In genomic region chr6:122869437-122870024, GRCh38 we compare ENCODE assay signal across 8 cellular contexts.
DNase-seq lines count a peak whose midpoint lies in the region; ATAC-seq and TF ChIP-seq lines count a peak whose summit lies in the region.

No MANE protein-coding gene starts in this region.

- H3K4me2 ChIP-seq in hepatocyte = no peak overlapping the region

- H3K27me3 ChIP-seq in adipocyte (replicated peaks; ENCODE audit: control insufficient read depth, insufficient read depth, low read length) = peaks cover 8% of the 10 kb centered on the region
- H3K27me3 ChIP-seq in hepatocyte = no peaks in the 10 kb centered on the region
- H3K27me3 ChIP-seq in testis = no peaks in the 10 kb centered on the region

- H3K9ac ChIP-seq in adipocyte (ENCODE audit: low read length) = no peak overlapping the region

- H3K79me2 ChIP-seq in hepatocyte = no peaks in the 10 kb centered on the region

- no peaks in the 10 kb centered on the region for H3K9me2 ChIP-seq in hepatocyte (replicated peaks; ENCODE audit: insufficient read depth)

- H4K20me1 ChIP-seq in hepatocyte (ENCODE audit: insufficient read depth, poor library complexity, severe bottlenecking) = no peaks in the 10 kb centered on the region

- H3K9me3 ChIP-seq in adipocyte (ENCODE audit: control insufficient read depth, low read length) (no peaks in the 10 kb centered on the region), hepatocyte (ENCODE audit: low read depth) (no peaks in the 10 kb centered on the region), testis (no peaks in the 10 kb centered on the region)

- DNase-seq in COLO829 (ENCODE audit: low spot score) (peak; percentile 54), NCI-H2171 (lab: John Stamatoyannopoulos, UW) (peak; percentile 64), adipocyte (ENCODE audit: low read depth) (peak; percentile 63), hepatocyte (ENCODE audit: low spot score) (peak; percentile 77), testis (peak; percentile 38)
- no peak for DNase-seq in stimulated activated naive CD4-positive, alpha-beta T cell treated with Interleukin-2 at 50 U/mL for 16 hours (lab: John Stamatoyannopoulos, UW)

- H3K4me1 ChIP-seq in adipocyte (ENCODE audit: control insufficient read depth, insufficient read depth, low read length) (no peaks in the 10 kb centered on the region), hepatocyte (ENCODE audit: insufficient read depth) (no peaks in the 10 kb centered on the region), testis (no peaks in the 10 kb centered on the region)

- no peak overlapping the region for H3K4me3 ChIP-seq in adipocyte (ENCODE audit: low read length)
- no peak overlapping the region for H3K4me3 ChIP-seq in hepatocyte
- no peak overlapping the region for H3K4me3 ChIP-seq in testis

- TF ChIP-seq POLR2A in testis (IDR thresholded peaks at IDR 0.05) = no peak

- H2AFZ ChIP-seq in hepatocyte = no peak overlapping the region

- H3K36me3 ChIP-seq in adipocyte (ENCODE audit: control insufficient read depth, insufficient read depth, low read length, severe bottlenecking) (no peaks in the 10 kb centered on the region), hepatocyte (replicated peaks; ENCODE audit: insufficient read depth, low read depth) (no peaks in the 10 kb centered on the region), testis (ENCODE audit: low read depth, missing control alignments) (no peaks in the 10 kb centered on the region)

- TF ChIP-seq CTCF in hepatocyte (IDR thresholded peaks at IDR 0.05; ENCODE audit: poor library complexity) (peak; percentile 71), testis (IDR thresholded peaks at IDR 0.05) (peak in 1 of 3 experiments; percentile 23)

- intact Hi-C loops in testis (cut with DNase I; ENCODE audit: low total_unique reads) = no loop called here

- ATAC-seq in GM18909 (IDR thresholded peaks at IDR 0.05; ENCODE audit: poor library complexity, unreplicated experiment) = peak; percentile 87
- peak; percentile 69 for ATAC-seq in HG03196 (IDR thresholded peaks at IDR 0.05; ENCODE audit: unreplicated experiment)

- H3K27ac ChIP-seq in hepatocyte (no peak overlapping the region), testis (no peak overlapping the region)
